18 cellular contexts compared by ENCODE assay signal in genomic region chr6:81511423-81511822, GRCh38.
"Had no signal": no experiment of that assay in that cellular context is flagged by ENCODE, and none has a peak within 500 bp of the region (broad histone marks: within the 10 kb centered on the region; RNA-seq: fewer than 3 reads in every experiment).

No MANE protein-coding gene starts in this region.

- H3K79me2 ChIP-seq: hepatocyte had no signal

- H3K4me3 Mint-ChIP-seq: activated naive CD4-positive, alpha-beta T cell treated with anti-CD3 and anti-CD28 coated beads, Interleukin-2, amount 50 U/mL, for 24 hours; stimulated activated effector memory CD8-positive, alpha-beta T cell treated with anti-CD3 and anti-CD28 coated beads, Interleukin-12 subunit alpha, Interleukin-12 subunit beta, amount 100 ng/mL, for 72 hours had no signal

- ATAC-seq: foreskin keratinocyte; psoas muscle; stimulated activated effector memory CD8-positive, alpha-beta T cell treated with anti-CD3 and anti-CD28 coated beads, Interleukin-12 subunit alpha, Interleukin-12 subunit beta, amount 100 ng/mL, for 72 hours had no signal

- H3K36me3 Mint-ChIP-seq: activated naive CD4-positive, alpha-beta T cell treated with anti-CD3 and anti-CD28 coated beads, Interleukin-2, amount 50 U/mL, for 24 hours; stimulated activated effector memory CD8-positive, alpha-beta T cell treated with anti-CD3 and anti-CD28 coated beads, Interleukin-12 subunit alpha, Interleukin-12 subunit beta, amount 100 ng/mL, for 72 hours had no signal

- H3K4me3 ChIP-seq: adrenal gland, coronary artery, hepatocyte, lung, psoas muscle, smooth muscle cell, stomach, testis, upper lobe of left lung had no signal

- H3K27ac ChIP-seq: adrenal gland, coronary artery, foreskin keratinocyte, hepatocyte, psoas muscle, stomach, testis, upper lobe of left lung, WERI-Rb-1 had no signal

- H3K9me3 ChIP-seq: adrenal gland, psoas muscle, stomach, testis, upper lobe of left lung had no signal

- H3K4me2 ChIP-seq: hepatocyte, smooth muscle cell had no signal

- H3K27me3 Mint-ChIP-seq: activated naive CD4-positive, alpha-beta T cell treated with anti-CD3 and anti-CD28 coated beads, Interleukin-2, amount 50 U/mL, for 24 hours had no signal

- DNase-seq: activated CD4-positive, alpha-beta T cell treated with anti-CD3 and anti-CD28 coated beads for 1 hour; activated gamma-delta T cell; adrenal gland; caudate nucleus; foreskin keratinocyte; psoas muscle; right cardiac atrium; stimulated activated CD4-positive, alpha-beta T cell treated with anti-CD3 and anti-CD28 coated beads, Interleukin-4, amount 100 ng/mL, for 24 hours; stomach; testis; upper lobe of left lung; WERI-Rb-1 had no signal

- H3K4me1 Mint-ChIP-seq: activated naive CD4-positive, alpha-beta T cell treated with anti-CD3 and anti-CD28 coated beads, Interleukin-2, amount 50 U/mL, for 24 hours; stimulated activated effector memory CD8-positive, alpha-beta T cell treated with anti-CD3 and anti-CD28 coated beads, Interleukin-12 subunit alpha, Interleukin-12 subunit beta, amount 100 ng/mL, for 72 hours had no signal

- H2AFZ ChIP-seq: hepatocyte had no signal

- H3K27ac Mint-ChIP-seq: activated naive CD4-positive, alpha-beta T cell treated with anti-CD3 and anti-CD28 coated beads, Interleukin-2, amount 50 U/mL, for 24 hours; stimulated activated effector memory CD8-positive, alpha-beta T cell treated with anti-CD3 and anti-CD28 coated beads, Interleukin-12 subunit alpha, Interleukin-12 subunit beta, amount 100 ng/mL, for 72 hours had no signal

- H3K4me1 ChIP-seq: adrenal gland, foreskin keratinocyte, psoas muscle, stomach, testis, upper lobe of left lung had no signal

- H3K27me3 ChIP-seq: adrenal gland, foreskin keratinocyte, hepatocyte, stomach, testis, upper lobe of left lung had no signal

- H3K36me3 ChIP-seq: adrenal gland, stomach, upper lobe of left lung, WERI-Rb-1 had no signal
